In the genomic region with DNA sequence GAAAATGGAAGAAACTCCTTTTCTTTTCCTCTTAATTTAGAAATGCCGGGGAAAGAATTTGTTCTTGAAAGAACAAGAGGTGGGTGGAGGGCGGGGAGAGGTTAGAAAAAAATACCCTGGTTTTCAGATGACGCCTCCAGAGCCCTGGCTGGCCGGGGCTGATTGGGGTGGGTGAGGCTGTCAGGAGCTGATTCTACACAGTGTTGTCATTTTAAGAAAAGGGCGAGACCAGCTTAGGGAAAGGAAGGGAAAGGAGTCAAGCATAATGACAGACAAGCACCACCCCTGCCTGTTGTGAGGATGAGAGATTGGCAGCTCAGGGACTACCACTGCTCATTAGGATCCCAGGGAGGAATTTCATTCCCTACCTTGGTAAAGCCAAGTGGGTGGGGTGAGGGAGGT, we compare ENCODE assay signal across 12 cellular contexts. TPM values are rescaled to one million over a fixed set of nuclear protein-coding genes. Genes with fewer than 3 reads are reported as not detected.
A peak's percentile ranks its signal among the peaks of the same experiment; 100 is the strongest.
DNase-seq lines count a peak whose midpoint lies in the region; ATAC-seq and TF ChIP-seq lines count a peak whose summit lies in the region.
"Had no signal": no experiment of that assay in that cellular context is flagged by ENCODE, and none has a peak within 500 bp of the region (broad histone marks: within the 10 kb centered on the region; RNA-seq: fewer than 3 reads in every experiment).

No MANE protein-coding gene starts in this region.

- 3 to 7% methylated on average over 5 of the region's 5 CpGs for WGBS in aorta, 2 donors

- H3K4me1 Mint-ChIP-seq in activated CD4-positive, alpha-beta T cell treated with anti-CD3 and anti-CD28 coated beads, Interleukin-2, amount 10 ng/mL, durations not matched to agents 24 days and 14 days: no peaks in the 10 kb centered on the region
- H3K4me1 Mint-ChIP-seq: stimulated activated memory B cell treated with anti-CD40 and anti-IgM and Interleukin-4, amounts not matched to agents 10 μg/mL and 1 μg/mL and 100 μg/mL, for 72 hours had no signal

- TF ChIP-seq CTCF in fibroblast of mammary gland (conservative IDR thresholded peaks at IDR 0.05; ENCODE audit: control insufficient read depth, insufficient read depth, low read depth, low read length): no peak

- H3K4me3 ChIP-seq in fibroblast of mammary gland (ENCODE audit: control insufficient read depth, low read depth, low read length) (peak overlapping the region; percentile 22), aorta (ENCODE audit: low read length in 2 of 2) (no peak overlapping the region)

- no peak overlapping the region for H3K27ac Mint-ChIP-seq in activated CD4-positive, alpha-beta T cell treated with anti-CD3 and anti-CD28 coated beads, Interleukin-2, amount 10 ng/mL, durations not matched to agents 24 days and 14 days
- H3K27ac Mint-ChIP-seq: stimulated activated memory B cell treated with anti-CD40 and anti-IgM and Interleukin-4, amounts not matched to agents 10 μg/mL and 1 μg/mL and 100 μg/mL, for 72 hours had no signal

- intact Hi-C loops in Right ventricle myocardium inferior (cut with DNase I) (loop anchor here (5.0 kb wide), 1 partner anchor 86 kb away; no protein-coding TSS in a partner anchor), cardiac septum (cut with DNase I) (no loop called here), aorta (cut with DNase I) (no loop called here)
- intact Hi-C loops in activated CD4-positive, alpha-beta T cell treated with anti-CD3 and anti-CD28 coated beads, Interleukin-2, amount 10 ng/mL, durations not matched to agents 24 days and 14 days (cut with micrococcal nuclease): no loop called here

- peaks cover 18% of the 10 kb centered on the region for H3K27me3 Mint-ChIP-seq in activated CD4-positive, alpha-beta T cell treated with anti-CD3 and anti-CD28 coated beads, Interleukin-2, amount 10 ng/mL, durations not matched to agents 24 days and 14 days

- H3K9me3 ChIP-seq in aorta (ENCODE audit: control insufficient read depth, low read length): no peaks in the 10 kb centered on the region

- H3K4me1 ChIP-seq in aorta (ENCODE audit: control insufficient read depth in 1 of 2, insufficient read depth in 2 of 2, low read length in 2 of 2): peaks cover 6 to 23% of the 10 kb centered on the region in 2 donors

- H3K27ac ChIP-seq in aorta (ENCODE audit: low read depth in 1 of 2, low read length in 2 of 2): peak overlapping the region; percentile 97 to 100
- H3K27ac ChIP-seq: HL-60 had no signal

- no peaks in the 10 kb centered on the region for H3K36me3 ChIP-seq in aorta (ENCODE audit: control insufficient read depth in 1 of 2, insufficient read depth in 2 of 2, low read length in 1 of 2)

- no peaks in the 10 kb centered on the region for H3K27me3 ChIP-seq in aorta (ENCODE audit: control insufficient read depth in 1 of 2, insufficient read depth in 2 of 2, low read length in 1 of 2)

- H3K4me3 Mint-ChIP-seq in activated CD4-positive, alpha-beta T cell treated with anti-CD3 and anti-CD28 coated beads, Interleukin-2, amount 10 ng/mL, durations not matched to agents 24 days and 14 days: no peak overlapping the region
- H3K4me3 Mint-ChIP-seq: stimulated activated memory B cell treated with anti-CD40 and anti-IgM and Interleukin-4, amounts not matched to agents 10 μg/mL and 1 μg/mL and 100 μg/mL, for 72 hours had no signal

- DNase-seq in Right ventricle myocardium inferior (ENCODE audit: missing footprints) (no peak), cardiac septum (ENCODE audit: low spot score) (no peak), fibroblast of mammary gland (ENCODE audit: low read depth) (peak; percentile 63), nucleus accumbens (lab: John Stamatoyannopoulos, UW) (peak in 35 of 56 donors; percentile 6 to 86 (median 43)), aorta (peak; percentile 83 to 88)
- DNase-seq in activated CD4-positive, alpha-beta T cell treated with anti-CD3 and anti-CD28 coated beads, Interleukin-2, amount 10 ng/mL, durations not matched to agents 24 days and 14 days: no peak

- ATAC-seq in Right ventricle myocardium inferior (peak; percentile 42), aorta (ENCODE audit: low FRiP score) (peak; percentile 77), GM18909 (IDR thresholded peaks at IDR 0.05; ENCODE audit: poor library complexity, unreplicated experiment) (no peak), HG02938 (IDR thresholded peaks at IDR 0.05; ENCODE audit: unreplicated experiment) (no peak)

- no peaks in the 10 kb centered on the region for H3K36me3 Mint-ChIP-seq in activated CD4-positive, alpha-beta T cell treated with anti-CD3 and anti-CD28 coated beads, Interleukin-2, amount 10 ng/mL, durations not matched to agents 24 days and 14 days (ENCODE audit: low read depth)
- H3K36me3 Mint-ChIP-seq: stimulated activated memory B cell treated with anti-CD40 and anti-IgM and Interleukin-4, amounts not matched to agents 10 μg/mL and 1 μg/mL and 100 μg/mL, for 72 hours had no signal

- H3K9me3 Mint-ChIP-seq in activated CD4-positive, alpha-beta T cell treated with anti-CD3 and anti-CD28 coated beads, Interleukin-2, amount 10 ng/mL, durations not matched to agents 24 days and 14 days: peaks cover 3% of the 10 kb centered on the region
- H3K9me3 Mint-ChIP-seq: stimulated activated memory B cell treated with anti-CD40 and anti-IgM and Interleukin-4, amounts not matched to agents 10 μg/mL and 1 μg/mL and 100 μg/mL, for 72 hours had no signal

RNA-seq across cellular contexts. Expression of a gene that starts 9.9 kb away (rescaled TPM):
- total RNA-seq in Right ventricle myocardium inferior: 6.1 TPM
- total RNA-seq in cardiac septum: 25.1 TPM
- 10 to 100 TPM; 61.8 to 67.1 TPM for total RNA-seq in aorta
- polyA plus RNA-seq in aorta: 10 to 100 TPM in 1 of 2 donors, 1 to 10 TPM in 1; 4.5 to 10.0 TPM
- not detected in 2 replicates for total RNA-seq in activated CD4-positive, alpha-beta T cell treated with anti-CD3 and anti-CD28 coated beads, Interleukin-2, amount 10 ng/mL, durations not matched to agents 24 days and 14 days
- total RNA-seq: glomerular endothelial cell, renal cortical epithelial cell had no signal

RNA-seq across cellular contexts. Expression of a gene that starts 30.5 kb away (rescaled TPM):
- total RNA-seq in Right ventricle myocardium inferior (not detected), cardiac septum (1.0 TPM), aorta (1 to 10 TPM; 1.7 to 2.2 TPM)
- 1 to 10 TPM in 1 of 2 donors, not detected in 1; 2.0 TPM for polyA plus RNA-seq in aorta
- not detected in 2 replicates for total RNA-seq in activated CD4-positive, alpha-beta T cell treated with anti-CD3 and anti-CD28 coated beads, Interleukin-2, amount 10 ng/mL, durations not matched to agents 24 days and 14 days
- total RNA-seq: glomerular endothelial cell, renal cortical epithelial cell had no signal

Comparison
In these comparisons a context has a peak if more than half of its experiments do, and no peak if none do; other contexts are left out.
1. ATAC-seq: peak in Right ventricle myocardium inferior (single experiment) and aorta (single experiment); none in GM18909 (single experiment) and HG02938 (single experiment).
2. DNase-seq: peak in fibroblast of mammary gland (single experiment), nucleus accumbens (35 of 56) and aorta (2 of 2); none in Right ventricle myocardium inferior (single experiment), cardiac septum (single experiment) and activated CD4-positive, alpha-beta T cell treated with anti-CD3 and anti-CD28 coated beads, Interleukin-2, amount 10 ng/mL, durations not matched to agents 24 days and 14 days (single experiment).